ENCODE assay signal across 13 cellular contexts in the genomic region with DNA sequence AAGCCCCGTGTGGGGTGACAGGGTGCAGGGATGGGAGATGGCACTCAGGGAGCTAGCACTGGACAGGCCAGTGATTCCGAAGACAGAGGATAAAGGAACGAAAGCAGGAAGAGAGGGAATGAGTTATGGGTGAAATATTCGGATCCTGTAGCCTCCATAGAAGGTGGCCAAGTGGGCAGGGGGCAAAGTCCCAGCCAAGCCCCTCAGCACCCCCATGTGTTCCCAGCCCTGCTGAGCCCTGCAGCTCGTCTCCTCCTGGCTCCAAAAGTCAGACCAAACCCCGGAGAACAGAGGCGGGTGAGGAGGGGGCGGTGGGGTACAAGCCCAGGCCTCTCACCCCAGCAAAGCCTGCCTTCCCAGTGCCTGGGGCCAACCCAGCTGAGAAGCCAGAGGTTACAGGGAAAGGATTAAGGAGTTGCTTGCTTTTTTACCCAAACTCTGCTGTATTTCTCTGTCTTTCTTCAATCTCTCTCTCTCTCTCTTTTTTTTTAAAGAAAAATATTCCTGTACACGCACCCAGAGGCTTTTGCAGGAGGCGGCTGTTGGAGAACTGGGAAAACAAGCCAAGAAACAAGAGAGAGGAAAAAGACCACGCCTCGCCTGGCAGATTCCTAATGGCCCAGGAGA. TPM values are rescaled to one million over a fixed set of nuclear protein-coding genes. Genes with fewer than 3 reads are reported as not detected.
DNase-seq lines count a peak whose midpoint lies in the region; ATAC-seq and TF ChIP-seq lines count a peak whose summit lies in the region.
"Had no signal": no experiment of that assay in that cellular context is flagged by ENCODE, and none has a peak within 500 bp of the region (broad histone marks: within the 10 kb centered on the region; RNA-seq: fewer than 3 reads in every experiment).

No MANE protein-coding gene starts in this region.

- peak overlapping the region; percentile 13 for H3K27ac Mint-ChIP-seq in stimulated activated memory B cell treated with anti-CD40 and anti-IgM and Interleukin-4, amounts not matched to agents 10 μg/mL and 1 μg/mL and 100 μg/mL, for 72 hours

- no peak for DNase-seq in HCT116 (ENCODE audit: low read depth, low spot score)
- DNase-seq in dedifferentiated amniotic fluid mesenchymal stem cell (ENCODE audit: extremely low spot score): peak; percentile 79
- peak; percentile 8 for DNase-seq in lower lobe of right lung
- DNase-seq in epidermal melanocyte (ENCODE audit: insufficient read length, low spot score): no peak
- DNase-seq: activated naive CD4-positive, alpha-beta T cell; DMS79; NCI-H2081; stimulated activated CD4-positive, alpha-beta T cell treated with anti-CD3 and anti-CD28 coated beads, Interleukin-4, amount 100 ng/mL, for 24 hours; T-helper 9 cell had no signal

- H3K4me2 ChIP-seq in HCT116 (ENCODE audit: low read length): no peak overlapping the region

- H3K9me2 ChIP-seq in HCT116 (ENCODE audit: insufficient read depth): no peaks in the 10 kb centered on the region

- H3K79me2 ChIP-seq in HCT116 (ENCODE audit: insufficient read depth, low read length): no peaks in the 10 kb centered on the region

- H3K4me3 ChIP-seq in HCT116 (replicated peaks in 1 of 2; ENCODE audit: low read depth in 1 of 2, low read length in 2 of 2) (no peak overlapping the region), lower lobe of right lung (peak overlapping the region; percentile 32)

- H4K20me1 ChIP-seq in HCT116 (ENCODE audit: insufficient read depth): no peaks in the 10 kb centered on the region

- H3K4me1 ChIP-seq in HCT116 (ENCODE audit: control insufficient read depth in 1 of 2, insufficient read depth in 2 of 2, low read length in 2 of 2) (peaks cover 9 to 32% of the 10 kb centered on the region in 2 experiments; a peak in 3 of 4 replicates), lower lobe of right lung (peaks cover 22% of the 10 kb centered on the region)

- H3K9me3 ChIP-seq in HCT116 (ENCODE audit: control insufficient read depth in 1 of 2, insufficient read depth in 1 of 2, low read depth in 1 of 2, low read length in 2 of 2): no peaks in the 10 kb centered on the region
- no peaks in the 10 kb centered on the region for H3K9me3 ChIP-seq in lower lobe of right lung

- H3K9ac ChIP-seq in HCT116 (ENCODE audit: low read length): no peak overlapping the region

- no peaks in the 10 kb centered on the region for H3K27me3 Mint-ChIP-seq in stimulated activated memory B cell treated with anti-CD40 and anti-IgM and Interleukin-4, amounts not matched to agents 10 μg/mL and 1 μg/mL and 100 μg/mL, for 72 hours

- intact Hi-C loops in HCT116 (cut with micrococcal nuclease): no loop called here
- intact Hi-C loops in lower lobe of right lung (cut with DNase I): no loop called here

- no peaks in the 10 kb centered on the region for H3K36me3 ChIP-seq in HCT116 (ENCODE audit: control insufficient read depth in 1 of 2, insufficient read depth in 2 of 2, low read length in 2 of 2)
- no peaks in the 10 kb centered on the region for H3K36me3 ChIP-seq in lower lobe of right lung

- no peak for TF ChIP-seq POLR2A in HCT116 (IDR thresholded peaks at IDR 0.05; ENCODE audit: borderline replicate concordance, extremely low read depth, insufficient read depth, insufficient read length)

- RAD21 ChIA-PET in HCT116 (lab: Charles Lee; ENCODE audit: low non-redundant PET in 1 of 2, low total read pairs in 2 of 2, uncharacterized antibody in 2 of 2, unreplicated experiment in 2 of 2): no interaction called here

- no TSS peak for BruUV-seq in HCT116 (replicated peaks; lab: Mats Ljungman, UMichigan)

- no peaks in the 10 kb centered on the region for H3K36me3 Mint-ChIP-seq in stimulated activated memory B cell treated with anti-CD40 and anti-IgM and Interleukin-4, amounts not matched to agents 10 μg/mL and 1 μg/mL and 100 μg/mL, for 72 hours

- TF ChIP-seq CTCF in HCT116 (IDR thresholded peaks at IDR 0.05 in 2 of 3, conservative IDR thresholded peaks at IDR 0.05 in 1 of 3; ENCODE audit: borderline replicate concordance in 1 of 3, insufficient read depth in 1 of 3, low read depth in 2 of 3, low read length in 2 of 3) (no peak), lower lobe of right lung (IDR thresholded peaks at IDR 0.05) (no peak)

- peaks cover 14% of the 10 kb centered on the region for H3K4me1 Mint-ChIP-seq in stimulated activated memory B cell treated with anti-CD40 and anti-IgM and Interleukin-4, amounts not matched to agents 10 μg/mL and 1 μg/mL and 100 μg/mL, for 72 hours

- no peak for TF ChIP-seq RAD21 in HCT116 (IDR thresholded peaks at IDR 0.05; ENCODE audit: low read depth)

- H2AFZ ChIP-seq in HCT116 (ENCODE audit: low read depth, low read length, poor library complexity, severe bottlenecking): no peak overlapping the region

- POLR2A ChIA-PET in HCT116 (lab: Charles Lee): no interaction called here

- CTCF ChIA-PET in HCT116 (lab: Charles Lee): interaction anchor here (0.6 kb wide), 1 partner anchor 11 kb away, joined by 3 read pairs; no protein-coding TSS in a partner anchor

- no peaks in the 10 kb centered on the region for H3K9me3 Mint-ChIP-seq in stimulated activated memory B cell treated with anti-CD40 and anti-IgM and Interleukin-4, amounts not matched to agents 10 μg/mL and 1 μg/mL and 100 μg/mL, for 72 hours

- H3K4me3 Mint-ChIP-seq in stimulated activated memory B cell treated with anti-CD40 and anti-IgM and Interleukin-4, amounts not matched to agents 10 μg/mL and 1 μg/mL and 100 μg/mL, for 72 hours: no peak overlapping the region

- H3K27ac ChIP-seq in HCT116 (ENCODE audit: low read depth, low read length): peak overlapping the region; percentile 16; the same call in 1 of the 2 replicates
- H3K27ac ChIP-seq in lower lobe of right lung: peak overlapping the region; percentile 87

- ATAC-seq in HCT116 (no peak), lower lobe of right lung (peak; percentile 21 to 23), HG03045 (IDR thresholded peaks at IDR 0.05; ENCODE audit: unreplicated experiment) (no peak), HG02642 (IDR thresholded peaks at IDR 0.05; ENCODE audit: poor library complexity, unreplicated experiment) (no peak), HG03097 (IDR thresholded peaks at IDR 0.05; ENCODE audit: low FRiP score, unreplicated experiment) (no peak)
- no peak for ATAC-seq in stimulated activated memory B cell treated with anti-CD40 and anti-IgM and Interleukin-4, amounts not matched to agents 10 μg/mL and 1 μg/mL and 100 μg/mL, for 72 hours

- H3K27me3 ChIP-seq in HCT116 (ENCODE audit: insufficient read depth, low read length) (no peaks in the 10 kb centered on the region), lower lobe of right lung (ENCODE audit: low read depth) (no peaks in the 10 kb centered on the region)

TF ChIP-seq in HCT116, 20 proteins besides CTCF, POLR2A, EP300 and RAD21 (continues in another document):
- TF ChIP-seq, protein P1, sequence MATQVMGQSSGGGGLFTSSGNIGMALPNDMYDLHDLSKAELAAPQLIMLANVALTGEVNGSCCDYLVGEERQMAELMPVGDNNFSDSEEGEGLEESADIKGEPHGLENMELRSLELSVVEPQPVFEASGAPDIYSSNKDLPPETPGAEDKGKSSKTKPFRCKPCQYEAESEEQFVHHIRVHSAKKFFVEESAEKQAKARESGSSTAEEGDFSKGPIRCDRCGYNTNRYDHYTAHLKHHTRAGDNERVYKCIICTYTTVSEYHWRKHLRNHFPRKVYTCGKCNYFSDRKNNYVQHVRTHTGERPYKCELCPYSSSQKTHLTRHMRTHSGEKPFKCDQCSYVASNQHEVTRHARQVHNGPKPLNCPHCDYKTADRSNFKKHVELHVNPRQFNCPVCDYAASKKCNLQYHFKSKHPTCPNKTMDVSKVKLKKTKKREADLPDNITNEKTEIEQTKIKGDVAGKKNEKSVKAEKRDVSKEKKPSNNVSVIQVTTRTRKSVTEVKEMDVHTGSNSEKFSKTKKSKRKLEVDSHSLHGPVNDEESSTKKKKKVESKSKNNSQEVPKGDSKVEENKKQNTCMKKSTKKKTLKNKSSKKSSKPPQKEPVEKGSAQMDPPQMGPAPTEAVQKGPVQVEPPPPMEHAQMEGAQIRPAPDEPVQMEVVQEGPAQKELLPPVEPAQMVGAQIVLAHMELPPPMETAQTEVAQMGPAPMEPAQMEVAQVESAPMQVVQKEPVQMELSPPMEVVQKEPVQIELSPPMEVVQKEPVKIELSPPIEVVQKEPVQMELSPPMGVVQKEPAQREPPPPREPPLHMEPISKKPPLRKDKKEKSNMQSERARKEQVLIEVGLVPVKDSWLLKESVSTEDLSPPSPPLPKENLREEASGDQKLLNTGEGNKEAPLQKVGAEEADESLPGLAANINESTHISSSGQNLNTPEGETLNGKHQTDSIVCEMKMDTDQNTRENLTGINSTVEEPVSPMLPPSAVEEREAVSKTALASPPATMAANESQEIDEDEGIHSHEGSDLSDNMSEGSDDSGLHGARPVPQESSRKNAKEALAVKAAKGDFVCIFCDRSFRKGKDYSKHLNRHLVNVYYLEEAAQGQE (IDR thresholded peaks at IDR 0.05; ENCODE audit: low read depth): no peak
- TF ChIP-seq ZFX (IDR thresholded peaks at IDR 0.05): no peak
- TF ChIP-seq EGR1 (IDR thresholded peaks at IDR 0.05; ENCODE audit: low read depth): no peak
- no peak for TF ChIP-seq JUND (IDR thresholded peaks at IDR 0.05)
- TF ChIP-seq EZH2 (IDR thresholded peaks at IDR 0.05): no peak
- TF ChIP-seq SRF (IDR thresholded peaks at IDR 0.05; ENCODE audit: low read depth): no peak
- no peak for TF ChIP-seq CEBPB (IDR thresholded peaks at IDR 0.05; ENCODE audit: low read depth)
- no peak for TF ChIP-seq TCF7L2 (IDR thresholded peaks at IDR 0.05; ENCODE audit: borderline replicate concordance, extremely low read depth, insufficient read depth, insufficient read length)
- TF ChIP-seq SIN3A (IDR thresholded peaks at IDR 0.05; ENCODE audit: low read depth): no peak
- no peak for TF ChIP-seq ELF1 (IDR thresholded peaks at IDR 0.05; ENCODE audit: borderline replicate concordance, low read depth)
- TF ChIP-seq, protein P2, sequence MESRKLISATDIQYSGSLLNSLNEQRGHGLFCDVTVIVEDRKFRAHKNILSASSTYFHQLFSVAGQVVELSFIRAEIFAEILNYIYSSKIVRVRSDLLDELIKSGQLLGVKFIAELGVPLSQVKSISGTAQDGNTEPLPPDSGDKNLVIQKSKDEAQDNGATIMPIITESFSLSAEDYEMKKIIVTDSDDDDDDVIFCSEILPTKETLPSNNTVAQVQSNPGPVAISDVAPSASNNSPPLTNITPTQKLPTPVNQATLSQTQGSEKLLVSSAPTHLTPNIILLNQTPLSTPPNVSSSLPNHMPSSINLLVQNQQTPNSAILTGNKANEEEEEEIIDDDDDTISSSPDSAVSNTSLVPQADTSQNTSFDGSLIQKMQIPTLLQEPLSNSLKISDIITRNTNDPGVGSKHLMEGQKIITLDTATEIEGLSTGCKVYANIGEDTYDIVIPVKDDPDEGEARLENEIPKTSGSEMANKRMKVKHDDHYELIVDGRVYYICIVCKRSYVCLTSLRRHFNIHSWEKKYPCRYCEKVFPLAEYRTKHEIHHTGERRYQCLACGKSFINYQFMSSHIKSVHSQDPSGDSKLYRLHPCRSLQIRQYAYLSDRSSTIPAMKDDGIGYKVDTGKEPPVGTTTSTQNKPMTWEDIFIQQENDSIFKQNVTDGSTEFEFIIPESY (IDR thresholded peaks at IDR 0.05; ENCODE audit: extremely low read depth, insufficient replicate concordance, low read length): no peak

RNA-seq across cellular contexts. Expression of a gene that starts 14.1 kb away (rescaled TPM):
- total RNA-seq in HCT116 (2021; ENCODE audit: unreplicated experiment) (111 TPM), lower lobe of right lung (159 TPM)
- 78.7 and 84.7 TPM in 2 replicates for polyA plus RNA-seq in HCT116 (2012)

Comparison
In these comparisons a context has a peak if more than half of its experiments do, and no peak if none do; other contexts are left out.
1. ATAC-seq: peak in lower lobe of right lung (2 of 2); none in HCT116 (single experiment), stimulated activated memory B cell treated with anti-CD40 and anti-IgM and Interleukin-4, amounts not matched to agents 10 μg/mL and 1 μg/mL and 100 μg/mL, for 72 hours (single experiment), HG03045 (single experiment), HG02642 (single experiment) and HG03097 (single experiment).
2. DNase-seq: peak in dedifferentiated amniotic fluid mesenchymal stem cell (single experiment) and lower lobe of right lung (single experiment); none in HCT116 (single experiment) and epidermal melanocyte (single experiment).